Comparison of ENCODE assay signal across 25 cellular contexts in genomic region chr10:98745645-98746044, GRCh38.
DNase-seq lines count a peak whose midpoint lies in the region; ATAC-seq, FAIRE-seq and TF ChIP-seq lines count a peak whose summit lies in the region.
"Had no signal": no experiment of that assay in that cellular context is flagged by ENCODE, and none has a peak within 500 bp of the region (broad histone marks: within the 10 kb centered on the region; RNA-seq: fewer than 3 reads in every experiment).

No MANE protein-coding gene starts in this region.

- H3K9me3 Mint-ChIP-seq in neural progenitor cell, result no peaks in the 10 kb centered on the region
- H3K9me3 Mint-ChIP-seq: activated T-helper 1 cell treated with anti-CD3 and anti-CD28 coated beads, Interleukin-12 subunit alpha, Interleukin-12 subunit beta, Interleukin-2, Interleukin-4 antibody, amounts not matched to agents 30 ng/mL and 10 ng/mL and 1 ng/mL, durations not matched to agents 14 hours and 24 hours and 36 hours; stimulated activated effector memory CD8-positive, alpha-beta T cell treated with anti-CD3 and anti-CD28 coated beads, Interleukin-12 subunit alpha, Interleukin-12 subunit beta, amount 100 ng/mL, for 72 hours; T-cell had no signal

- H3K4me3 Mint-ChIP-seq in neural progenitor cell, result no peak overlapping the region
- H3K4me3 Mint-ChIP-seq: activated naive CD8-positive, alpha-beta T cell; activated T-helper 1 cell treated with anti-CD3 and anti-CD28 coated beads, Interleukin-12 subunit alpha, Interleukin-12 subunit beta, Interleukin-2, Interleukin-4 antibody, amounts not matched to agents 30 ng/mL and 10 ng/mL and 1 ng/mL, durations not matched to agents 14 hours and 24 hours and 36 hours; nephron; stimulated activated effector memory CD8-positive, alpha-beta T cell treated with anti-CD3 and anti-CD28 coated beads, Interleukin-12 subunit alpha, Interleukin-12 subunit beta, amount 100 ng/mL, for 72 hours; T-cell had no signal

- H3K27ac ChIP-seq in Karpas-422 (ENCODE audit: low read length) (no peak overlapping the region), RWPE2 (ENCODE audit: poor library complexity, severe bottlenecking) (no peak overlapping the region), neural progenitor cell (no peak overlapping the region), colonic mucosa (no peak overlapping the region), small intestine (ENCODE audit: low read depth in 1 of 2, low read length in 1 of 2) (no peak overlapping the region)
- H3K27ac ChIP-seq: BLaER1, sigmoid colon, suprapubic skin had no signal

- 84 to 88% (median 85%) methylated on average over 2 of the region's 2 CpGs for WGBS in small intestine, 3 donors

- H3K9me3 ChIP-seq in Karpas-422 (ENCODE audit: low read length) (no peaks in the 10 kb centered on the region), RWPE2 (ENCODE audit: severe bottlenecking) (no peaks in the 10 kb centered on the region), neural progenitor cell (ENCODE audit: low read depth) (no peaks in the 10 kb centered on the region), colonic mucosa (no peaks in the 10 kb centered on the region), small intestine (ENCODE audit: control insufficient read depth, low read depth) (no peaks in the 10 kb centered on the region)
- H3K9me3 ChIP-seq: BLaER1, sigmoid colon, suprapubic skin had no signal

- no peak overlapping the region for H3K27ac Mint-ChIP-seq in neural progenitor cell
- H3K27ac Mint-ChIP-seq: activated naive CD8-positive, alpha-beta T cell; activated T-helper 1 cell treated with anti-CD3 and anti-CD28 coated beads, Interleukin-12 subunit alpha, Interleukin-12 subunit beta, Interleukin-2, Interleukin-4 antibody, amounts not matched to agents 30 ng/mL and 10 ng/mL and 1 ng/mL, durations not matched to agents 14 hours and 24 hours and 36 hours; nephron; stimulated activated effector memory CD8-positive, alpha-beta T cell treated with anti-CD3 and anti-CD28 coated beads, Interleukin-12 subunit alpha, Interleukin-12 subunit beta, amount 100 ng/mL, for 72 hours; T-cell had no signal

- H3K36me3 Mint-ChIP-seq in neural progenitor cell, result no peaks in the 10 kb centered on the region
- H3K36me3 Mint-ChIP-seq: activated naive CD8-positive, alpha-beta T cell; stimulated activated effector memory CD8-positive, alpha-beta T cell treated with anti-CD3 and anti-CD28 coated beads, Interleukin-12 subunit alpha, Interleukin-12 subunit beta, amount 100 ng/mL, for 72 hours; T-cell had no signal

- H3F3A ChIP-seq in neural progenitor cell (ENCODE audit: low read depth), result no peaks in the 10 kb centered on the region

- H3K4me2 ChIP-seq in Karpas-422 (ENCODE audit: low read depth, low read length, poor library complexity, severe bottlenecking) (no peak overlapping the region), neural progenitor cell (no peak overlapping the region)
- H3K4me2 ChIP-seq: BLaER1 had no signal

- H3K27me3 Mint-ChIP-seq in neural progenitor cell (ENCODE audit: insufficient read depth, low read depth), result no peaks in the 10 kb centered on the region
- H3K27me3 Mint-ChIP-seq: T-cell had no signal

- H3K4me3 ChIP-seq in Karpas-422 (ENCODE audit: low read length) (no peak overlapping the region), RWPE2 (ENCODE audit: severe bottlenecking) (no peak overlapping the region), neural progenitor cell (no peak overlapping the region), colonic mucosa (no peak overlapping the region), small intestine (ENCODE audit: low read depth in 1 of 2, low read length in 2 of 2) (no peak overlapping the region)
- H3K4me3 ChIP-seq: BLaER1, sigmoid colon, suprapubic skin had no signal

- peak; percentile 16 for TF ChIP-seq CTCF in RWPE2 (IDR thresholded peaks at IDR 0.05; ENCODE audit: poor library complexity, severe bottlenecking)
- TF ChIP-seq CTCF in neural progenitor cell (IDR thresholded peaks at IDR 0.05), result peak; percentile 19
- TF ChIP-seq CTCF in colonic mucosa (IDR thresholded peaks at IDR 0.05), result no peak

- H3K9ac ChIP-seq in Karpas-422 (ENCODE audit: low read length) (no peak overlapping the region), neural progenitor cell (no peak overlapping the region), colonic mucosa (ENCODE audit: low read depth in 2 of 2, low read length in 2 of 2) (no peak overlapping the region)
- H3K9ac ChIP-seq: BLaER1 had no signal

- H3K27me3 ChIP-seq in Karpas-422 (ENCODE audit: low read length), result no peaks in the 10 kb centered on the region
- H3K27me3 ChIP-seq in RWPE2 (ENCODE audit: insufficient read depth, poor library complexity, severe bottlenecking), result no peaks in the 10 kb centered on the region
- no peaks in the 10 kb centered on the region for H3K27me3 ChIP-seq in neural progenitor cell
- H3K27me3 ChIP-seq in colonic mucosa, result no peaks in the 10 kb centered on the region
- no peaks in the 10 kb centered on the region for H3K27me3 ChIP-seq in small intestine (ENCODE audit: control insufficient read depth in 2 of 2, insufficient read depth in 2 of 2, low read length in 2 of 2)
- H3K27me3 ChIP-seq: BLaER1, sigmoid colon, suprapubic skin had no signal

- no peak overlapping the region for H2AFZ ChIP-seq in Karpas-422 (ENCODE audit: low read length)
- no peak overlapping the region for H2AFZ ChIP-seq in neural progenitor cell (replicated peaks)

- no peak for FAIRE-seq in small intestine (lab: Jason Lieb, UNC)
- FAIRE-seq: H54, urothelium cell line had no signal

- ATAC-seq in RWPE2 (ENCODE audit: low read depth), result no peak
- ATAC-seq: stimulated activated effector memory CD8-positive, alpha-beta T cell treated with anti-CD3 and anti-CD28 coated beads, Interleukin-12 subunit alpha, Interleukin-12 subunit beta, amount 100 ng/mL, for 72 hours; T-cell had no signal

- intact Hi-C loops in colonic mucosa (cut with DNase I), result no loop called here

- H3K9me2 ChIP-seq in Karpas-422 (replicated peaks; ENCODE audit: insufficient read depth, low read length), result no peaks in the 10 kb centered on the region

- no peaks in the 10 kb centered on the region for H3K4me1 Mint-ChIP-seq in neural progenitor cell
- H3K4me1 Mint-ChIP-seq: nephron; stimulated activated effector memory CD8-positive, alpha-beta T cell treated with anti-CD3 and anti-CD28 coated beads, Interleukin-12 subunit alpha, Interleukin-12 subunit beta, amount 100 ng/mL, for 72 hours; T-cell had no signal

- H3K79me2 ChIP-seq in Karpas-422 (ENCODE audit: low read length) (no peaks in the 10 kb centered on the region), neural progenitor cell (ENCODE audit: low read depth) (no peaks in the 10 kb centered on the region)

- H3K36me3 ChIP-seq in Karpas-422 (ENCODE audit: insufficient read depth, low read length) (no peaks in the 10 kb centered on the region), RWPE2 (ENCODE audit: low read depth) (no peaks in the 10 kb centered on the region), neural progenitor cell (no peaks in the 10 kb centered on the region), colonic mucosa (no peaks in the 10 kb centered on the region), small intestine (ENCODE audit: control insufficient read depth in 2 of 2, insufficient read depth in 2 of 2, low read length in 2 of 2) (no peaks in the 10 kb centered on the region)
- H3K36me3 ChIP-seq: BLaER1, sigmoid colon, suprapubic skin had no signal

- no peaks in the 10 kb centered on the region for H4K20me1 ChIP-seq in Karpas-422 (ENCODE audit: insufficient read depth, low read depth, low read length)
- no peaks in the 10 kb centered on the region for H4K20me1 ChIP-seq in neural progenitor cell (ENCODE audit: low read depth)
- H4K20me1 ChIP-seq: BLaER1 had no signal

- no peaks in the 10 kb centered on the region for H3K4me1 ChIP-seq in Karpas-422 (ENCODE audit: low read length)
- no peaks in the 10 kb centered on the region for H3K4me1 ChIP-seq in RWPE2 (ENCODE audit: insufficient read depth, poor library complexity, severe bottlenecking)
- H3K4me1 ChIP-seq in neural progenitor cell, result no peaks in the 10 kb centered on the region
- H3K4me1 ChIP-seq in colonic mucosa, result no peaks in the 10 kb centered on the region
- no peaks in the 10 kb centered on the region for H3K4me1 ChIP-seq in small intestine (ENCODE audit: control insufficient read depth in 2 of 2, insufficient read depth in 1 of 2, low read depth in 1 of 2, low read length in 1 of 2)
- H3K4me1 ChIP-seq: BLaER1, sigmoid colon, suprapubic skin had no signal

- DNase-seq in NCI-H2171 treated with DMSO at 0.1 percent for 48 hours (lab: John Stamatoyannopoulos, UW) (peak; percentile 2), NCI-H2171 (lab: John Stamatoyannopoulos, UW) (no peak), Karpas-422 (peak; percentile 35), RWPE2 (ENCODE audit: low spot score) (no peak), neural progenitor cell (ENCODE audit: low spot score) (peak; percentile 1), colonic mucosa (no peak), small intestine (no peak), COLO668 (lab: John Stamatoyannopoulos, UW; ENCODE audit: unreplicated experiment) (no peak)
- DNase-seq: activated CD4-positive, alpha-beta T cell treated with anti-CD3 and anti-CD28 coated beads for 4 hours; Calu3; cerebellar nuclear complex; effector CD8-positive, alpha-beta T cell; glutamatergic neuron; NCI-H1694 treated with DMSO at 0.1 percent for 48 hours; NCI-H446; sigmoid colon; T-cell had no signal

Comparison
In these comparisons a context has a peak if more than half of its experiments do, and no peak if none do; other contexts are left out.
1. DNase-seq: peak in NCI-H2171 treated with DMSO at 0.1 percent for 48 hours (single experiment), Karpas-422 (single experiment) and neural progenitor cell (single experiment); none in NCI-H2171 (single experiment), RWPE2 (single experiment), colonic mucosa (single experiment), small intestine (single experiment) and COLO668 (single experiment).